1 cellular context compared by ENCODE assay signal in the genomic region with DNA sequence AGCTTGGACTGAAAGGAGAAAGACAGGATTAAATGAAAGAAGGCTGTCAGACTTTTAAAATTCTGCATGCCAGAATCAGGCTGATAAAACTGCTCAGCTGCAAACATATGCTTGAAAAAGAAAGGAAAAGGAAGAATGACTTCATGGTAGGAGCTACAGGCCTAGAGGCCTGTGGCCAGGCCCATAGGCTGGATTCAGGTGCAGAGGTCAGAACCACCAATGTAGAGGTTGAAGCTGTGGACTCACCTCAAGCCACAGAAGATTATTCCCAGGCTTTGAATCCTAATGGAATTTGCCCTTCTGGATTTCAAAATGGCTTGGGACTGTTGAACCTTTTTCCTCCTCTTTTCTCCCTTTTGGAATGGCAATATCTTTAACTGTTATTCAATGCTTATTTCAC.
TF ChIP-seq lines count a peak whose summit lies in the region.

No MANE protein-coding gene starts in this region.

TF ChIP-seq in HepG2, 621 proteins besides CTCF, POLR2A, EP300 and RAD21 (continued from another document):
- TF ChIP-seq, protein P1, sequence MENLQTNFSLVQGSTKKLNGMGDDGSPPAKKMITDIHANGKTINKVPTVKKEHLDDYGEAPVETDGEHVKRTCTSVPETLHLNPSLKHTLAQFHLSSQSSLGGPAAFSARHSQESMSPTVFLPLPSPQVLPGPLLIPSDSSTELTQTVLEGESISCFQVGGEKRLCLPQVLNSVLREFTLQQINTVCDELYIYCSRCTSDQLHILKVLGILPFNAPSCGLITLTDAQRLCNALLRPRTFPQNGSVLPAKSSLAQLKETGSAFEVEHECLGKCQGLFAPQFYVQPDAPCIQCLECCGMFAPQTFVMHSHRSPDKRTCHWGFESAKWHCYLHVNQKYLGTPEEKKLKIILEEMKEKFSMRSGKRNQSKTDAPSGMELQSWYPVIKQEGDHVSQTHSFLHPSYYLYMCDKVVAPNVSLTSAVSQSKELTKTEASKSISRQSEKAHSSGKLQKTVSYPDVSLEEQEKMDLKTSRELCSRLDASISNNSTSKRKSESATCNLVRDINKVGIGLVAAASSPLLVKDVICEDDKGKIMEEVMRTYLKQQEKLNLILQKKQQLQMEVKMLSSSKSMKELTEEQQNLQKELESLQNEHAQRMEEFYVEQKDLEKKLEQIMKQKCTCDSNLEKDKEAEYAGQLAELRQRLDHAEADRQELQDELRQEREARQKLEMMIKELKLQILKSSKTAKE (CRISPR knock-in tag; IDR thresholded peaks at IDR 0.05; ENCODE audit: borderline replicate concordance): no peak
- TF ChIP-seq HNF4A (CRISPR knock-in tag; IDR thresholded peaks at IDR 0.05) (0 out of 2 replicates have a peak, but pooled peaks have one; percentile 21), ZNF331 (CRISPR knock-in tag; IDR thresholded peaks at IDR 0.05) (no peak)
- TF ChIP-seq, protein P2, sequence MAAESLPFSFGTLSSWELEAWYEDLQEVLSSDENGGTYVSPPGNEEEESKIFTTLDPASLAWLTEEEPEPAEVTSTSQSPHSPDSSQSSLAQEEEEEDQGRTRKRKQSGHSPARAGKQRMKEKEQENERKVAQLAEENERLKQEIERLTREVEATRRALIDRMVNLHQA (CRISPR knock-in tag; IDR thresholded peaks at IDR 0.05): no peak
- TF ChIP-seq, protein P3, sequence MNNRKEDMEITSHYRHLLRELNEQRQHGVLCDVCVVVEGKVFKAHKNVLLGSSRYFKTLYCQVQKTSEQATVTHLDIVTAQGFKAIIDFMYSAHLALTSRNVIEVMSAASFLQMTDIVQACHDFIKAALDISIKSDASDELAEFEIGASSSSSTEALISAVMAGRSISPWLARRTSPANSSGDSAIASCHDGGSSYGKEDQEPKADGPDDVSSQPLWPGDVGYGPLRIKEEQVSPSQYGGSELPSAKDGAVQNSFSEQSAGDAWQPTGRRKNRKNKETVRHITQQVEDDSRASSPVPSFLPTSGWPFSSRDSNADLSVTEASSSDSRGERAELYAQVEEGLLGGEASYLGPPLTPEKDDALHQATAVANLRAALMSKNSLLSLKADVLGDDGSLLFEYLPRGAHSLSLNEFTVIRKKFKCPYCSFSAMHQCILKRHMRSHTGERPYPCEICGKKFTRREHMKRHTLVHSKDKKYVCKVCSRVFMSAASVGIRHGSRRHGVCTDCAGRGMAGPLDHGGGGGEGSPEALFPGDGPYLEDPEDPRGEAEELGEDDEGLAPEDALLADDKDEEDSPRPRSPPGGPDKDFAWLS (CRISPR knock-in tag; IDR thresholded peaks at IDR 0.05; ENCODE audit: borderline replicate concordance): no peak
